Comparison of ENCODE assay signal across 9 cellular contexts in the genomic region with DNA sequence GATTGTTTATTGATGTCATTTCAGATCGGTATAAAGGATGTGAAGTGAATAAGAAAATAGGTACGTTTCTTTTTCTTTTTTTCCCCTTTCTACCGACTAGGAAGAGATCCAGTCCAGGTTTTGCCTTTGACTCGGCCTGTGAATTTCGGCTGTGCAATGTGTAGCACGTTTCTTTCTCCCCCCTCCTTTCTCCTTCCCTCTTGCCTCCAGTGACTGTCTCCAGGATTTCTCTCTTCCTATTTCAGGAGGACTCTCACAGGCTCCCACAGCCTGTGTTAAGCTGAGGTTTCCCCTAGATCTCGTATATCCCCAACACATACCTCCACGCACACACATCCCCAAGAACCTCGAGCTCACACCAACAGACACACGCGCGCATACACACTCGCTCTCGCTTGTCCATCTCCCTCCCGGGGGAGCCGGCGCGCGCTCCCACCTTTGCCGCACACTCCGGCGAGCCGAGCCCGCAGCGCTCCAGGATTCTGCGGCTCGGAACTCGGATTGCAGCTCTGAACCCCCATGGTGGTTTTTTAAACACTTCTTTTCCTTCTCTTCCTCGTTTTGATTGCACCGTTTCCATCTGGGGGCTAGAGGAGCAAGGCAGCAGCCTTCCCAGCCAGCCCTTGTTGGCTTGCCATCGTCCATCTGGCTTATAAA. TPM values are rescaled to one million over a fixed set of nuclear protein-coding genes. Genes with fewer than 3 reads are reported as not detected.
A peak's percentile ranks its signal among the peaks of the same experiment; 100 is the strongest.
DNase-seq lines count a peak whose midpoint lies in the region; ATAC-seq, FAIRE-seq and TF ChIP-seq lines count a peak whose summit lies in the region.
"Had no signal": no experiment of that assay in that cellular context is flagged by ENCODE, and none has a peak within 500 bp of the region (broad histone marks: within the 10 kb centered on the region; RNA-seq: fewer than 3 reads in every experiment).

A gene (plus strand): TSS at position 185 of the 657 bp plus-strand sequence.

- peak within 1 kb of the TSS; percentile 80 for H2BK5ac ChIP-seq in IMR-90 (ENCODE audit: low read depth, low read length, poor library complexity, severe bottlenecking)

- H2BK15ac ChIP-seq in IMR-90 (ENCODE audit: low read depth, low read length): peak within 1 kb of the TSS; percentile 95; the same call in 2 of the 3 replicates

- 0% methylated on average over 23 of the region's 31 CpGs; no CpG with 5 or more reads in 1 of the 2 experiments for WGBS in IMR-90 (ENCODE audit: extremely low coverage in 2 of 2, insufficient read length in 1 of 2), 2 experiments
- 2% methylated on average over 31 of the region's 31 CpGs for WGBS in esophagus muscularis mucosa

- TF ChIP-seq POLR2A in IMR-90 (IDR thresholded peaks at IDR 0.05; ENCODE audit: low read depth, low read length) (no peak), esophagus muscularis mucosa (IDR thresholded peaks at IDR 0.05; ENCODE audit: low read depth) (no peak)

- in situ Hi-C loops in IMR-90 (cut with MboI; ENCODE audit: low sequenced_read_pairs): loop anchor here (10.0 to 25.0 kb wide), 3 partner anchors 512 to 1386 kb away; a partner anchor contains a TSS

- dilution Hi-C loops in IMR-90 (cut with HindIII; ENCODE audit: low sequenced_read_pairs, unreplicated experiment): no loop called here

- H3K4me3 ChIP-seq in A673 (ENCODE audit: low read depth, low read length, poor library complexity, severe bottlenecking): peak within 1 kb of the TSS; percentile 90
- peak within 1 kb of the TSS; percentile 50 for H3K4me3 ChIP-seq in IMR-90 (ENCODE audit: insufficient read depth, low read depth, low read length)
- H3K4me3 ChIP-seq in esophagus muscularis mucosa: peak within 1 kb of the TSS; percentile 53 to 64 (median 56)
- H3K4me3 ChIP-seq in muscle layer of colon (ENCODE audit: low read depth in 1 of 2, low read length in 2 of 2): peak within 1 kb of the TSS; percentile 73 to 85

- H3K9ac ChIP-seq in IMR-90 (ENCODE audit: low read depth, low read length) (peak within 1 kb of the TSS; percentile 78), muscle layer of colon (ENCODE audit: low read length) (peak within 1 kb of the TSS; percentile 30)

- H3K4ac ChIP-seq in IMR-90 (ENCODE audit: low read depth, low read length): peak within 1 kb of the TSS; percentile 93

- CTCF ChIA-PET in A673 (lab: Charles Lee): interaction anchor here (1.1 kb wide), 1 partner anchor 23 kb away, joined by 4 read pairs; no protein-coding TSS in a partner anchor
- CTCF ChIA-PET in IMR-90 (lab: Yijun Ruan, JAX): interaction anchor here (0.5 to 1.2 kb wide), 2 partner anchors 109 to 245 kb away, joined by 3 to 6 read pairs; no protein-coding TSS in a partner anchor
- CTCF ChIA-PET in activated naive CD4-positive, alpha-beta T cell treated with anti-CD3 and anti-CD28 coated beads for 36 hours (lab: Charles Lee): no interaction called here

- H2BK120ac ChIP-seq in IMR-90 (ENCODE audit: low read depth, low read length): peak within 1 kb of the TSS; percentile 88

- H3K9me1 ChIP-seq in IMR-90 (ENCODE audit: insufficient read depth, low read length): no peaks in the 10 kb centered on the region; the same call in 1 of the 2 replicates

- peak within 1 kb of the TSS; percentile 30 to 58; a peak in 3 of 4 replicates for H4K8ac ChIP-seq in IMR-90 (ENCODE audit: low read depth in 2 of 2, low read length in 2 of 2)

- TF ChIP-seq CTCF in A673 (conservative IDR thresholded peaks at IDR 0.05; ENCODE audit: low read depth, low read length): 0 out of 2 replicates have a peak, but pooled peaks have one; percentile 10
- no peak for TF ChIP-seq CTCF in IMR-90 (conservative IDR thresholded peaks at IDR 0.05; ENCODE audit: low read depth, low read length)
- no peak for TF ChIP-seq CTCF in esophagus muscularis mucosa (IDR thresholded peaks at IDR 0.05)

- no peak for TF ChIP-seq EP300 in esophagus muscularis mucosa (IDR thresholded peaks at IDR 0.05)

- no peak within 1 kb of the TSS for H3K4me3 Mint-ChIP-seq in activated naive CD4-positive, alpha-beta T cell treated with anti-CD3 and anti-CD28 coated beads for 36 hours
- H3K4me3 Mint-ChIP-seq: central memory CD8-positive, alpha-beta T cell had no signal

- H3K27me3 Mint-ChIP-seq in activated naive CD4-positive, alpha-beta T cell treated with anti-CD3 and anti-CD28 coated beads for 36 hours (ENCODE audit: low read depth): peaks cover 47% of the 10 kb centered on the region

- H3K9me3 Mint-ChIP-seq in activated naive CD4-positive, alpha-beta T cell treated with anti-CD3 and anti-CD28 coated beads for 36 hours: no peaks in the 10 kb centered on the region

- H2AK9ac ChIP-seq in IMR-90 (replicated peaks; ENCODE audit: low read depth, low read length, poor library complexity): peak within 1 kb of the TSS; percentile 60

- ATAC-seq in IMR-90 (ENCODE audit: low read depth) (peak; percentile 53), HG02610 (IDR thresholded peaks at IDR 0.05; ENCODE audit: unreplicated experiment) (no peak)

- FAIRE-seq in RCC 7860 (lab: Jason Lieb, UNC): peak; percentile 84

- no peak within 1 kb of the TSS for H3K27ac Mint-ChIP-seq in activated naive CD4-positive, alpha-beta T cell treated with anti-CD3 and anti-CD28 coated beads for 36 hours

- H3K9me3 ChIP-seq in A673 (ENCODE audit: low read depth, low read length, poor library complexity, severe bottlenecking): no peaks in the 10 kb centered on the region
- no peaks in the 10 kb centered on the region for H3K9me3 ChIP-seq in IMR-90 (ENCODE audit: control insufficient read depth, insufficient read depth, low read length)
- H3K9me3 ChIP-seq in esophagus muscularis mucosa: no peaks in the 10 kb centered on the region
- H3K9me3 ChIP-seq in muscle layer of colon (ENCODE audit: low read length): no peaks in the 10 kb centered on the region

- H2BK20ac ChIP-seq in IMR-90 (ENCODE audit: low read depth, low read length): peak within 1 kb of the TSS; percentile 69

- peak within 1 kb of the TSS; percentile 94 for H2AFZ ChIP-seq in IMR-90 (replicated peaks; ENCODE audit: low read length, poor library complexity)

- H3K27ac ChIP-seq in A673 (ENCODE audit: low read depth, low read length, poor library complexity, severe bottlenecking) (peak within 1 kb of the TSS; percentile 96), IMR-90 (ENCODE audit: insufficient read depth, low read length) (peak within 1 kb of the TSS; percentile 75), esophagus muscularis mucosa (replicated peaks in 1 of 4) (peak within 1 kb of the TSS; percentile 71 to 80 (median 76)), muscle layer of colon (ENCODE audit: low read depth, low read length) (peak within 1 kb of the TSS; percentile 73)

- H3K4me1 ChIP-seq in A673 (ENCODE audit: insufficient read depth, low read length, poor library complexity, severe bottlenecking): peaks cover 41% of the 10 kb centered on the region
- H3K4me1 ChIP-seq in IMR-90 (ENCODE audit: control insufficient read depth, insufficient read depth, low read length): 0 out of 2 replicates have a peak, but pooled peaks cover 2% of the 10 kb centered on the region
- H3K4me1 ChIP-seq in esophagus muscularis mucosa: peaks cover 0 to 25% (median 17%) of the 10 kb centered on the region in 4 donors
- peaks cover 12% of the 10 kb centered on the region for H3K4me1 ChIP-seq in muscle layer of colon (ENCODE audit: insufficient read depth, low read length)

- peaks cover 0 to 3% of the 10 kb centered on the region in 2 experiments; a peak in 1 of 4 replicates for H3K79me1 ChIP-seq in IMR-90 (ENCODE audit: low read depth in 1 of 2, low read length in 2 of 2)

- H3K4me1 Mint-ChIP-seq in activated naive CD4-positive, alpha-beta T cell treated with anti-CD3 and anti-CD28 coated beads for 36 hours (ENCODE audit: low read depth): peaks cover 5% of the 10 kb centered on the region
- H3K4me1 Mint-ChIP-seq: central memory CD8-positive, alpha-beta T cell had no signal

- BruUV-seq in A673 (replicated peaks; lab: Mats Ljungman, UMichigan) (no TSS peak), IMR-90 (replicated peaks; lab: Mats Ljungman, UMichigan) (TSS peak; percentile 88)

- H3K14ac ChIP-seq in IMR-90 (replicated peaks; ENCODE audit: low read depth, low read length): peak within 1 kb of the TSS; percentile 86

- no peaks in the 10 kb centered on the region for H4K20me1 ChIP-seq in IMR-90 (ENCODE audit: insufficient read depth, low read length)

- H3K36me3 Mint-ChIP-seq in activated naive CD4-positive, alpha-beta T cell treated with anti-CD3 and anti-CD28 coated beads for 36 hours (ENCODE audit: low read depth): no peaks in the 10 kb centered on the region

- H2AK5ac ChIP-seq in IMR-90 (ENCODE audit: low read depth, low read length): peak within 1 kb of the TSS; percentile 82

- H3K36me3 ChIP-seq in A673 (ENCODE audit: insufficient read depth, low read length, poor library complexity, severe bottlenecking): no peaks in the 10 kb centered on the region
- no peaks in the 10 kb centered on the region for H3K36me3 ChIP-seq in IMR-90 (ENCODE audit: control insufficient read depth, insufficient read depth, low read length)
- H3K36me3 ChIP-seq in esophagus muscularis mucosa: no peaks in the 10 kb centered on the region
- H3K36me3 ChIP-seq in muscle layer of colon (ENCODE audit: insufficient read depth, low read length): no peaks in the 10 kb centered on the region

- peak within 1 kb of the TSS; percentile 72; the same call in 1 of the 2 replicates for H4K91ac ChIP-seq in IMR-90 (ENCODE audit: insufficient read depth, low read depth, low read length)

- H4K5ac ChIP-seq in IMR-90 (ENCODE audit: low read depth, low read length): peak within 1 kb of the TSS; percentile 66

- H3K4me2 ChIP-seq in IMR-90 (ENCODE audit: low read depth, low read length): peak within 1 kb of the TSS; percentile 44

- H3K27me3 ChIP-seq in A673 (replicated peaks; ENCODE audit: insufficient read depth, low read depth, low read length, poor library complexity) (no peaks in the 10 kb centered on the region), IMR-90 (ENCODE audit: control insufficient read depth, insufficient read depth, low read length) (no peaks in the 10 kb centered on the region), esophagus muscularis mucosa (peaks cover 0 to 36% (median 5%) of the 10 kb centered on the region in 4 donors), muscle layer of colon (ENCODE audit: control insufficient read depth in 1 of 2, insufficient read depth in 2 of 2, low read length in 2 of 2) (peaks cover 0 to 6% of the 10 kb centered on the region in 2 donors)

- H3K56ac ChIP-seq in IMR-90 (ENCODE audit: extremely low read depth, insufficient read depth, low read length): peak within 1 kb of the TSS; percentile 98

- peak within 1 kb of the TSS; percentile 92 for H3K23ac ChIP-seq in IMR-90 (ENCODE audit: low read depth, low read length)

- POLR2A ChIA-PET in A673 (lab: Charles Lee; ENCODE audit: low non-redundant PET): interaction anchor here (0.5 to 0.9 kb wide), 2 partner anchors 22 to 721 kb away, joined by 3 to 4 read pairs; no protein-coding TSS in a partner anchor
- POLR2A ChIA-PET in IMR-90 (lab: Charles Lee; ENCODE audit: unreplicated experiment): interaction anchor here (0.6 to 0.8 kb wide), 2 partner anchors 53 to 57 kb away, joined by 4 read pairs; no protein-coding TSS in a partner anchor

- DNase-seq in A673 (ENCODE audit: low spot score): peak; percentile 95
- peak; percentile 95 for DNase-seq in IMR-90
- DNase-seq in RCC 7860 (ENCODE audit: low spot score): peak; percentile 87
- DNase-seq in esophagus muscularis mucosa (ENCODE audit: extremely low spot score): no peak
- no peak for DNase-seq in activated naive CD4-positive, alpha-beta T cell treated with anti-CD3 and anti-CD28 coated beads for 36 hours
- no peak for DNase-seq in HuH-7.5 (ENCODE audit: low spot score)

- H3K18ac ChIP-seq in IMR-90 (ENCODE audit: low read depth, low read length): peak within 1 kb of the TSS; percentile 58

- peak; percentile 47 for TF ChIP-seq RAD21 in IMR-90 (IDR thresholded peaks at IDR 0.05; ENCODE audit: low read length)

- intact Hi-C loops in A673 (cut with micrococcal nuclease; ENCODE audit: unreplicated experiment) (loop anchor here (2.0 to 10.0 kb wide), 5 partner anchors 141 to 1136 kb away; no protein-coding TSS in a partner anchor), IMR-90 (cut with micrococcal nuclease) (loop anchor here (1.0 to 10.0 kb wide), 11 partner anchors 262 to 1040 kb away; no protein-coding TSS in a partner anchor), esophagus muscularis mucosa (cut with DNase I) (no loop called here)
- intact Hi-C loops in activated naive CD4-positive, alpha-beta T cell treated with anti-CD3 and anti-CD28 coated beads for 36 hours (cut with micrococcal nuclease): no loop called here

RNA-seq across cellular contexts. Expression of the gene that starts here (rescaled TPM):
- total RNA-seq in A673 (2021) (23.3 and 23.4 TPM in 2 replicates), IMR-90 (2012; rRNA removed) (31.4 and 39.4 TPM in 2 replicates), esophagus muscularis mucosa (10 to 100 TPM in 3 of 4 donors, 1 to 10 TPM in 1; 6.5 to 17.2 (median 13.5) TPM)
- 14.3 and 14.9 TPM in 2 replicates for polyA plus RNA-seq in IMR-90 (2012; rRNA removed)
- polyA plus RNA-seq in IMR-90 (2012; cell fraction: cytosol; rRNA removed): 4.9 and 11.6 TPM in 2 replicates
- 4.4 and 7.9 TPM in 2 replicates for polyA plus RNA-seq in IMR-90 (2012; cell fraction: nucleus; rRNA removed; ENCODE audit: low replicate concordance)
- total RNA-seq in activated naive CD4-positive, alpha-beta T cell treated with anti-CD3 and anti-CD28 coated beads for 36 hours: not detected

Comparison
In these comparisons a context has a peak if more than half of its experiments do, and no peak if none do; other contexts are left out.
1. RNA of the gene that starts here (total RNA-seq): 31.4 to 39.4 TPM in IMR-90, 23.3 to 23.4 TPM in A673 and 6.5 to 17.2 TPM in esophagus muscularis mucosa; not detected in activated naive CD4-positive, alpha-beta T cell treated with anti-CD3 and anti-CD28 coated beads for 36 hours; every median in the first group is over 4 times any median in the second.
2. DNase-seq: peak in A673 (single experiment), IMR-90 (single experiment) and RCC 7860 (single experiment); none in esophagus muscularis mucosa (single experiment), activated naive CD4-positive, alpha-beta T cell treated with anti-CD3 and anti-CD28 coated beads for 36 hours (single experiment) and HuH-7.5 (single experiment).
3. intact Hi-C loops: an anchor here in A673 (2.0 to 10.0 kb wide) and IMR-90 (1.0 to 10.0 kb wide); none called in esophagus muscularis mucosa and activated naive CD4-positive, alpha-beta T cell treated with anti-CD3 and anti-CD28 coated beads for 36 hours.
4. Peak in every context shown above with its lines, with median percentiles within 50 percentile points of each other: H3K27ac ChIP-seq and H3K4me3 ChIP-seq.